In genomic region chr15:101723161-101723873, GRCh38 we compare ENCODE assay signal across 8 cellular contexts. TPM values are rescaled to one million over a fixed set of nuclear protein-coding genes. Genes with fewer than 3 reads are reported as not detected.
DNase-seq lines count a peak whose midpoint lies in the region; ATAC-seq and TF ChIP-seq lines count a peak whose summit lies in the region.

No MANE protein-coding gene starts in this region.

- no peak for TF ChIP-seq RAD21 in HCT116 (IDR thresholded peaks at IDR 0.05; ENCODE audit: low read depth)

- H3K79me2 ChIP-seq in HCT116 (ENCODE audit: insufficient read depth, low read length): no peaks in the 10 kb centered on the region

- peak overlapping the region; percentile 54 to 67 for H3K4me3 ChIP-seq in HCT116 (replicated peaks in 1 of 2; ENCODE audit: low read depth in 1 of 2, low read length in 2 of 2)

- H3K9ac ChIP-seq in HCT116 (ENCODE audit: low read length): peak overlapping the region; percentile 63

- peak overlapping the region; percentile 69 for H3K27ac ChIP-seq in HCT116 (ENCODE audit: low read depth, low read length)

- peaks cover 20% of the 10 kb centered on the region for H3K36me3 Mint-ChIP-seq in progenitor cell of endocrine pancreas (ENCODE audit: insufficient read depth)

- no peak for TF ChIP-seq CTCF in HCT116 (IDR thresholded peaks at IDR 0.05 in 2 of 3, conservative IDR thresholded peaks at IDR 0.05 in 1 of 3; ENCODE audit: borderline replicate concordance in 1 of 3, insufficient read depth in 1 of 3, low read depth in 2 of 3, low read length in 2 of 3)
- TF ChIP-seq CTCF in progenitor cell of endocrine pancreas (IDR thresholded peaks at IDR 0.05; ENCODE audit: unreplicated experiment): no peak

- H3K4me1 ChIP-seq in HCT116 (ENCODE audit: control insufficient read depth in 1 of 2, insufficient read depth in 2 of 2, low read length in 2 of 2): peaks cover 8 to 10% of the 10 kb centered on the region in 2 experiments; a peak in 3 of 4 replicates

- TF ChIP-seq POLR2A in HCT116 (IDR thresholded peaks at IDR 0.05; ENCODE audit: borderline replicate concordance, extremely low read depth, insufficient read depth, insufficient read length): no peak

- peak overlapping the region; percentile 14 for H3K27ac Mint-ChIP-seq in progenitor cell of endocrine pancreas

- H3K27me3 Mint-ChIP-seq in progenitor cell of endocrine pancreas: no peaks in the 10 kb centered on the region

- H3K9me2 ChIP-seq in HCT116 (ENCODE audit: insufficient read depth): no peaks in the 10 kb centered on the region

- CTCF ChIA-PET in HCT116 (lab: Charles Lee): no interaction called here

- peak overlapping the region; percentile 80 for H3K4me3 Mint-ChIP-seq in progenitor cell of endocrine pancreas (ENCODE audit: low read depth)

- no peaks in the 10 kb centered on the region for H4K20me1 ChIP-seq in HCT116 (ENCODE audit: insufficient read depth)

- H3K9me3 Mint-ChIP-seq in progenitor cell of endocrine pancreas (ENCODE audit: low read depth): no peaks in the 10 kb centered on the region

- intact Hi-C loops in HCT116 (cut with micrococcal nuclease): loop anchor here (10.0 kb wide), 1 partner anchor 389 kb away; no protein-coding TSS in a partner anchor

- no peak for ATAC-seq in HCT116

- peaks cover 0 to 7% of the 10 kb centered on the region in 2 experiments; a peak in 3 of 4 replicates for H3K36me3 ChIP-seq in HCT116 (ENCODE audit: control insufficient read depth in 1 of 2, insufficient read depth in 2 of 2, low read length in 2 of 2)

- H3K4me2 ChIP-seq in HCT116 (ENCODE audit: low read length): peak overlapping the region; percentile 73

- no peaks in the 10 kb centered on the region for H3K9me3 ChIP-seq in HCT116 (ENCODE audit: control insufficient read depth in 1 of 2, insufficient read depth in 1 of 2, low read depth in 1 of 2, low read length in 2 of 2)

- BruUV-seq in HCT116 (replicated peaks; lab: Mats Ljungman, UMichigan): TSS peak; percentile 57

- POLR2A ChIA-PET in HCT116 (lab: Charles Lee): interaction anchor here (0.9 to 1.4 kb wide), 2 partner anchors 10 to 30 kb away, joined by 3 to 4 read pairs; no protein-coding TSS in a partner anchor

- H2AFZ ChIP-seq in HCT116 (ENCODE audit: low read depth, low read length, poor library complexity, severe bottlenecking): no peak overlapping the region

- peaks cover 7% of the 10 kb centered on the region for H3K4me1 Mint-ChIP-seq in progenitor cell of endocrine pancreas (ENCODE audit: low read depth)

- RAD21 ChIA-PET in HCT116 (lab: Charles Lee; ENCODE audit: low non-redundant PET in 1 of 2, low total read pairs in 2 of 2, uncharacterized antibody in 2 of 2, unreplicated experiment in 2 of 2): no interaction called here

- no peaks in the 10 kb centered on the region for H3K27me3 ChIP-seq in HCT116 (ENCODE audit: insufficient read depth, low read length)

- DNase-seq in NCI-H1417 (lab: John Stamatoyannopoulos, UW): peak; percentile 26 to 75 (median 66)
- DNase-seq in NCI-H1417 treated with DMSO at 0.1 percent for 48 hours (lab: John Stamatoyannopoulos, UW): no peak
- DNase-seq in HCT116 (ENCODE audit: low read depth, low spot score): no peak
- peak; percentile 38 for DNase-seq in MV-4-11 (lab: John Stamatoyannopoulos, UW)
- peak in 2 of 3 experiments; percentile 11 to 19 for DNase-seq in activated CD8-positive, alpha-beta memory T cell treated with anti-CD3 and anti-CD28 coated beads for 48 hours (ENCODE audit: low read depth in 2 of 3, low spot score in 2 of 3)
- peak; percentile 45 for DNase-seq in fibroblast of peridontal ligament (ENCODE audit: extremely low read depth)
- no peak for DNase-seq in progenitor cell of endocrine pancreas (ENCODE audit: low spot score, unreplicated experiment)
- DNase-seq in NCI-H2196 (lab: John Stamatoyannopoulos, UW; ENCODE audit: unreplicated experiment): no peak

TF ChIP-seq in HCT116, 20 proteins besides CTCF, POLR2A, EP300 and RAD21:
- TF ChIP-seq JUND (IDR thresholded peaks at IDR 0.05) (no peak), SIN3A (IDR thresholded peaks at IDR 0.05; ENCODE audit: low read depth) (no peak), SP1 (IDR thresholded peaks at IDR 0.05; ENCODE audit: low read depth) (no peak), ZNF274 (IDR thresholded peaks at IDR 0.05; ENCODE audit: low read depth, low read length) (no peak), FOSL1 (IDR thresholded peaks at IDR 0.05; ENCODE audit: low read depth) (no peak)

RNA-seq across cellular contexts. Expression of gene TARS3, which starts 1.0 kb away (rescaled TPM):
- 11.1 TPM for total RNA-seq in HCT116 (2021; ENCODE audit: unreplicated experiment)
- 2.9 and 3.7 TPM in 2 replicates for polyA plus RNA-seq in HCT116 (2012)
- 19.5 and 21.5 TPM in 2 replicates for total RNA-seq in progenitor cell of endocrine pancreas

Comparison
In these comparisons a context has a peak if more than half of its experiments do, and no peak if none do; other contexts are left out.
1. DNase-seq: peak in NCI-H1417 (3 of 3), MV-4-11 (single experiment), activated CD8-positive, alpha-beta memory T cell treated with anti-CD3 and anti-CD28 coated beads for 48 hours (2 of 3) and fibroblast of peridontal ligament (single experiment); none in NCI-H1417 treated with DMSO at 0.1 percent for 48 hours (single experiment), HCT116 (single experiment), progenitor cell of endocrine pancreas (single experiment) and NCI-H2196 (single experiment).